ENCODE assay signal across 1 cellular context in the genomic region with DNA sequence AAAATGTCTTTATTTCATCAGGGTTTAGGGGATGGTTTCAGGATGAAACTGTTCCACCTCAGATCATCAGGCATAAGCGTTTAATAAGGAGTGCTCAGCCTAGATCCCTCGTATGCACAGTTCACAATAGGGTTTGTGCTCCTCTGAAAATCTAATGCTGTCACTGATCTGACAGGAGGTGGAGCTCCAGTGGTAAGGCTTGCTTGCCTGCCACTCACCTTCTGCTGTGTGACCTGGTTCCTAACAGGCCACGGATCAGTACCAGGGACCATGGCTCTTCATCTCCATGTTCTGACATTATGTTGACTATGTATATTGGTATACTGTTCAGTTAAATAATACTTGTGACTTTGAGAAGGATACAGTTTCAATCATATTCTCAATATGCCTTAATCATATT.
TF ChIP-seq lines count a peak whose summit lies in the region.

No MANE protein-coding gene starts in this region.

TF ChIP-seq in K562, 482 proteins besides CTCF, POLR2A, EP300 and RAD21:
- TF ChIP-seq GATA2 (CRISPR knock-in tag; IDR thresholded peaks at IDR 0.05) = no peak
- TF ChIP-seq, protein P1, sequence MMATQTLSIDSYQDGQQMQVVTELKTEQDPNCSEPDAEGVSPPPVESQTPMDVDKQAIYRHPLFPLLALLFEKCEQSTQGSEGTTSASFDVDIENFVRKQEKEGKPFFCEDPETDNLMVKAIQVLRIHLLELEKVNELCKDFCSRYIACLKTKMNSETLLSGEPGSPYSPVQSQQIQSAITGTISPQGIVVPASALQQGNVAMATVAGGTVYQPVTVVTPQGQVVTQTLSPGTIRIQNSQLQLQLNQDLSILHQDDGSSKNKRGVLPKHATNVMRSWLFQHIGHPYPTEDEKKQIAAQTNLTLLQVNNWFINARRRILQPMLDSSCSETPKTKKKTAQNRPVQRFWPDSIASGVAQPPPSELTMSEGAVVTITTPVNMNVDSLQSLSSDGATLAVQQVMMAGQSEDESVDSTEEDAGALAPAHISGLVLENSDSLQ (IDR thresholded peaks at IDR 0.05) = peak; percentile 74
